14 cellular contexts compared by ENCODE assay signal in the genomic region with DNA sequence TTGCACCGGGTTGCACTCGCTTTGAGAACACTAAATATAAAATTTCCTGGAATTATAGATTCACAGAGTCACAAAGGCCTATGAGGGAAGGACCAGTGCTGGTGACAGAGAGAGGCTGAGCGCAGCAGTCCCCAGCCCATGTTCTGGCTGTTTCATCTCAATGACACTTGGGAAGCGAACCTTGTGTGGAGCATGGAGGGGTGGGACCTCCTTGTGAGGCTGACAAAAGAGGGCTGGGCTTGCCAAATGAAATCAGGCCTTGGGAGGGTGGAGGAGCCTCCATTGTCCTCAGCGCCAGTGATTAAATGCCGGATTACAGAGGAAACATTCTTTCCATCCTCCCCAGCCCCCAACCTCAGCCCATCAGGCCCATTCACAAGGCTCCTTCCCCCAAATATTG.
"Had no signal": no experiment of that assay in that cellular context is flagged by ENCODE, and none has a peak within 500 bp of the region (broad histone marks: within the 10 kb centered on the region; RNA-seq: fewer than 3 reads in every experiment).

No MANE protein-coding gene starts in this region.

- H3K27ac ChIP-seq: cardiac muscle cell, tibial artery, WERI-Rb-1 had no signal

- H3K4me3 ChIP-seq: cardiac muscle cell, tibial artery had no signal

- DNase-seq: activated CD4-positive, alpha-beta T cell treated with anti-CD3 and anti-CD28 coated beads, Interleukin-2, amount 50 U/mL, for 48 hours; activated CD8-positive, alpha-beta memory T cell treated with anti-CD3 and anti-CD28 coated beads, Interleukin-2, amount 10 ng/mL, durations not matched to agents 7 days and 5 days; activated naive CD4-positive, alpha-beta T cell; activated naive CD8-positive, alpha-beta T cell treated with anti-CD3 and anti-CD28 coated beads for 36 hours; amniotic stem cell; foreskin melanocyte; stimulated activated CD4-positive, alpha-beta T cell treated with anti-CD3 and anti-CD28 coated beads, Interleukin-1b, Interleukin-23, amount 100 ng/mL, for 48 hours; stimulated activated CD8-positive, alpha-beta memory T cell treated with anti-CD3 and anti-CD28 coated beads, Interleukin-4, amount 100 ng/mL, for 48 hours; stimulated activated naive CD4-positive, alpha-beta T cell; T-helper 17 cell; tibial artery; WERI-Rb-1 had no signal

- H3K4me1 ChIP-seq: tibial artery had no signal

- H3K36me3 ChIP-seq: cardiac muscle cell, tibial artery, WERI-Rb-1 had no signal

- ATAC-seq: activated CD8-positive, alpha-beta memory T cell treated with anti-CD3 and anti-CD28 coated beads, Interleukin-2, amount 10 ng/mL, durations not matched to agents 7 days and 5 days; natural killer cell treated with Interleukin-12 subunit alpha and Interleukin-12 subunit beta and Interleukin-15 and Interleukin-18, amount 100 ng/mL, for 72 hours; T-helper 17 cell had no signal
